In the genomic region with DNA sequence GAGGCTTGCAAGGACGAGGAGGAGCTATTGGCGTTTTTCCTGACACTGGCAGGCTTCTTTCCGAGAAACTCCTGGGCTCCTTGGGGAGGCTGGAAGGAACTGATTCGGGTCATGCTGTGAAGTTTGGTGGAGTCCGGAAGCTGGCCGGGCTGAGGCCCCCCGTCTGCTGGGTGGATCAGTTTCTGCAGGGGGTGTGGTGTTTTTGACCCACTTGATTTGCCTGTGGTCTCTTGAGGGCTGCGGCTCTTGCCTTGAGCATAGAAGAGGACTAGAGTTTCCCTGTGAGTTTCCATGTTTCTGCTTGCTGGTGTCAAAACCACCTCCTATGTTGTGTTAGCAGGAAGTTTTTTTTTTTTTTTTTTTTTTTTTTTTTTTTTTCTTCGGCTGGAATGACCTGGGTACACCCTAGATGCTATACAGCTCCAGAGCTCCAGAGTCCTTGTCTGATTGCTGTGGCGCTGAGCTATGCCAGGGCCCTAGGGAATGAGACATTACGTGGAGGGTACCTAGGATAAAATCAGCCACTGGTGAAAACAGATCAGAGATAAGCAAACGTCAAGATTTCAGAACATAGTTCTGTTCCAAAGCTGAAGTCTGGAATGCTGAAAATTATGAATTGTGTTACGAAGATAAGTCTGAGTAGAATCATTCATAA, we compare ENCODE assay signal across 1 cellular context.
A peak's percentile ranks its signal among the peaks of the same experiment; 100 is the strongest.
TF ChIP-seq lines count a peak whose summit lies in the region.

No MANE protein-coding gene starts in this region.

TF ChIP-seq in H1, 55 proteins besides CTCF, POLR2A, EP300 and RAD21:
- TF ChIP-seq RXRA (IDR thresholded peaks at IDR 0.05; ENCODE audit: insufficient read depth, low read depth, low read length), result no peak
- peak; percentile 0 for TF ChIP-seq SAP30 (IDR thresholded peaks at IDR 0.05; ENCODE audit: insufficient read depth, insufficient replicate concordance, low read length)
